ENCODE assay signal across 8 cellular contexts in the genomic region with DNA sequence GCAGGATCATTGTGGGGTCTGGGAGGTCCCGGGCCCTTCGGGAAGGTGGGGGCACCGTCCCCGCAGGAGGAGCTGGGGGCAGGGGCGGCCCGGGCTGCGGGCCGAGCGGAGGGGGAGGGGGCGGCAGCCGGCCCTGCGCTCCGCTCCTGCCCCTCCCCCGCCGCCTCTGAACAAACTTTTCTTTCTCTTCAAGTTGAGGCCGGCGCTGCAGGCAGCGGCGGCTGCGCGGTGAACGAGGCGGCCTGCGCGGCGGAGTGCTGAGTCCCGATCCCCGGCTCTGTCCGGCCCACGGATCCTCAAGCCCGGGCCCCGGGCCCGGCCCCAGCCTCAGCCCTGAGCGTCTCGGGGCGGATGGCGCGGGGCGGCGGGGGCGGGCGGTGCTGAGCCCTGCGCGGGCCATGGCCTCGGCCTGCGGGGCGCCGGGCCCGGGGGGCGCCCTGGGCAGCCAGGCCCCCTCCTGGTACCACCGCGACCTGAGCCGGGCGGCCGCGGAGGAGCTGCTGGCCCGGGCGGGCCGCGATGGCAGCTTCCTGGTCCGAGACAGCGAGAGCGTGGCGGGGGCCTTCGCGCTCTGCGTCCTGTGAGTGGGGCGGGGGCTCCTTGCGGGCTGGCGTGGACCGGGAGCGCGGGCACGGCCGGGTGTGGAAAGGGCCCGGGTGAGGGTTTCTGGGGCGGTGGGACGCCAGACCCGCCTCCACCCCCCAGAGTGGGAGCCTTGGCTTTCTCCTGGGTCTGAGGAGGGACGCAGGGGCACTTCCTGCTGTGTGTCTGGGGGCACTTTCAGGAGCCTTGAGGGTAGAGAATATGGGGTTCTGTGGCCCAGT. TPM values are rescaled to one million over a fixed set of nuclear protein-coding genes. Genes with fewer than 3 reads are reported as not detected.
DNase-seq lines count a peak whose midpoint lies in the region; ATAC-seq and TF ChIP-seq lines count a peak whose summit lies in the region.

A gene with protein sequence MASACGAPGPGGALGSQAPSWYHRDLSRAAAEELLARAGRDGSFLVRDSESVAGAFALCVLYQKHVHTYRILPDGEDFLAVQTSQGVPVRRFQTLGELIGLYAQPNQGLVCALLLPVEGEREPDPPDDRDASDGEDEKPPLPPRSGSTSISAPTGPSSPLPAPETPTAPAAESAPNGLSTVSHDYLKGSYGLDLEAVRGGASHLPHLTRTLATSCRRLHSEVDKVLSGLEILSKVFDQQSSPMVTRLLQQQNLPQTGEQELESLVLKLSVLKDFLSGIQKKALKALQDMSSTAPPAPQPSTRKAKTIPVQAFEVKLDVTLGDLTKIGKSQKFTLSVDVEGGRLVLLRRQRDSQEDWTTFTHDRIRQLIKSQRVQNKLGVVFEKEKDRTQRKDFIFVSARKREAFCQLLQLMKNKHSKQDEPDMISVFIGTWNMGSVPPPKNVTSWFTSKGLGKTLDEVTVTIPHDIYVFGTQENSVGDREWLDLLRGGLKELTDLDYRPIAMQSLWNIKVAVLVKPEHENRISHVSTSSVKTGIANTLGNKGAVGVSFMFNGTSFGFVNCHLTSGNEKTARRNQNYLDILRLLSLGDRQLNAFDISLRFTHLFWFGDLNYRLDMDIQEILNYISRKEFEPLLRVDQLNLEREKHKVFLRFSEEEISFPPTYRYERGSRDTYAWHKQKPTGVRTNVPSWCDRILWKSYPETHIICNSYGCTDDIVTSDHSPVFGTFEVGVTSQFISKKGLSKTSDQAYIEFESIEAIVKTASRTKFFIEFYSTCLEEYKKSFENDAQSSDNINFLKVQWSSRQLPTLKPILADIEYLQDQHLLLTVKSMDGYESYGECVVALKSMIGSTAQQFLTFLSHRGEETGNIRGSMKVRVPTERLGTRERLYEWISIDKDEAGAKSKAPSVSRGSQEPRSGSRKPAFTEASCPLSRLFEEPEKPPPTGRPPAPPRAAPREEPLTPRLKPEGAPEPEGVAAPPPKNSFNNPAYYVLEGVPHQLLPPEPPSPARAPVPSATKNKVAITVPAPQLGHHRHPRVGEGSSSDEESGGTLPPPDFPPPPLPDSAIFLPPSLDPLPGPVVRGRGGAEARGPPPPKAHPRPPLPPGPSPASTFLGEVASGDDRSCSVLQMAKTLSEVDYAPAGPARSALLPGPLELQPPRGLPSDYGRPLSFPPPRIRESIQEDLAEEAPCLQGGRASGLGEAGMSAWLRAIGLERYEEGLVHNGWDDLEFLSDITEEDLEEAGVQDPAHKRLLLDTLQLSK (plus strand): TSS at position 181 of the 824 bp plus-strand sequence. CDS start 218 bp downstream, at position 399.

- H3K36me3 Mint-ChIP-seq in activated CD8-positive, alpha-beta T cell treated with anti-CD3 and anti-CD28 coated beads for 36 hours (ENCODE audit: low read depth), result no peaks in the 10 kb centered on the region

- H3K9me3 Mint-ChIP-seq in activated CD8-positive, alpha-beta T cell treated with anti-CD3 and anti-CD28 coated beads for 36 hours, result no peaks in the 10 kb centered on the region

- H3K27ac ChIP-seq in HL-60 (replicated peaks), result peak within 1 kb of the TSS; percentile 91
- H3K27ac ChIP-seq in epithelial cell of prostate, result peak within 1 kb of the TSS; percentile 83
- H3K27ac ChIP-seq in suprapubic skin, result peak within 1 kb of the TSS; percentile 93

- peak within 1 kb of the TSS; percentile 94 for H3K27ac Mint-ChIP-seq in activated CD8-positive, alpha-beta T cell treated with anti-CD3 and anti-CD28 coated beads for 36 hours

- TF ChIP-seq CTCF in HL-60 (IDR thresholded peaks at IDR 0.05; ENCODE audit: insufficient read depth, low read length) (no peak), suprapubic skin (IDR thresholded peaks at IDR 0.05) (no peak)
- no peak for TF ChIP-seq CTCF in activated CD8-positive, alpha-beta T cell treated with anti-CD3 and anti-CD28 coated beads for 36 hours (IDR thresholded peaks at IDR 0.05)

- TF ChIP-seq EP300 in suprapubic skin (IDR thresholded peaks at IDR 0.05), result no peak

- H3K9me3 ChIP-seq in suprapubic skin, result no peaks in the 10 kb centered on the region

- H3K36me3 ChIP-seq in suprapubic skin, result peaks cover 19% of the 10 kb centered on the region

- DNase-seq in CD1c-positive myeloid dendritic cell (ENCODE audit: extremely low spot score) (peak; percentile 36), HL-60 (ENCODE audit: low read depth in 1 of 2, low spot score in 1 of 2) (peak in 1 of 2 experiments; percentile 39), epithelial cell of prostate (ENCODE audit: low read depth, low spot score) (no peak), mucosa of gallbladder (ENCODE audit: low spot score) (no peak), suprapubic skin (ENCODE audit: low spot score in 2 of 2) (peak in 1 of 2 donors; percentile 70)
- DNase-seq in activated CD8-positive, alpha-beta T cell treated with anti-CD3 and anti-CD28 coated beads for 36 hours, result peak; percentile 57

- H3K4me3 Mint-ChIP-seq in activated CD8-positive, alpha-beta T cell treated with anti-CD3 and anti-CD28 coated beads for 36 hours, result peak within 1 kb of the TSS; percentile 95

- no peaks in the 10 kb centered on the region for H3K27me3 Mint-ChIP-seq in activated CD8-positive, alpha-beta T cell treated with anti-CD3 and anti-CD28 coated beads for 36 hours

- POLR2A ChIA-PET in activated CD8-positive, alpha-beta T cell treated with anti-CD3 and anti-CD28 coated beads for 36 hours (lab: Charles Lee), result interaction anchor here (1.0 to 3.3 kb wide), 4 partner anchors 9 to 296 kb away, joined by 3 to 17 read pairs (median 4); partner anchors contain the start of genes RNF121 and XNDC1N

- peaks cover 44% of the 10 kb centered on the region for H3K4me1 ChIP-seq in suprapubic skin

- H3K4me1 Mint-ChIP-seq in activated CD8-positive, alpha-beta T cell treated with anti-CD3 and anti-CD28 coated beads for 36 hours (ENCODE audit: low read depth), result peaks cover 25% of the 10 kb centered on the region

- H3K27me3 ChIP-seq in HL-60 (ENCODE audit: insufficient read depth, poor library complexity, severe bottlenecking) (no peaks in the 10 kb centered on the region), suprapubic skin (no peaks in the 10 kb centered on the region)

- WGBS in suprapubic skin, result 0% methylated on average over 4 of the region's 80 CpGs

- CTCF ChIA-PET in activated CD8-positive, alpha-beta T cell treated with anti-CD3 and anti-CD28 coated beads for 36 hours (lab: Charles Lee), result interaction anchor here (1.1 to 3.3 kb wide), 3 partner anchors 12 to 210 kb away, joined by 3 to 23 read pairs (median 7); partner anchors contain the start of gene CLPB

- no peak for ATAC-seq in activated CD8-positive, alpha-beta T cell treated with anti-CD3 and anti-CD28 coated beads for 36 hours
- ATAC-seq in GM21515 (IDR thresholded peaks at IDR 0.05; ENCODE audit: unreplicated experiment), result no peak
- no peak for ATAC-seq in HG03045 (IDR thresholded peaks at IDR 0.05; ENCODE audit: unreplicated experiment)

- no peak for TF ChIP-seq POLR2A in suprapubic skin (IDR thresholded peaks at IDR 0.05)

- intact Hi-C loops in activated CD8-positive, alpha-beta T cell treated with anti-CD3 and anti-CD28 coated beads for 36 hours (cut with micrococcal nuclease), result no loop called here

- peak within 1 kb of the TSS; percentile 75 for H3K4me3 ChIP-seq in HL-60 (replicated peaks; ENCODE audit: insufficient read depth, low read length)
- H3K4me3 ChIP-seq in suprapubic skin, result peak within 1 kb of the TSS; percentile 77

RNA-seq across cellular contexts. Expression of the gene that starts here (rescaled TPM):
- total RNA-seq in activated CD8-positive, alpha-beta T cell treated with anti-CD3 and anti-CD28 coated beads for 36 hours, result 10 to 100 TPM; 75.9 to 78.4 TPM
- total RNA-seq in mucosa of gallbladder, result 225 TPM
- total RNA-seq in suprapubic skin, result 100 to 1,000 TPM in 1 of 4 donors, 10 to 100 TPM in 3; 31.0 to 102 (median 63.1) TPM

Comparison
In these comparisons a context has a peak if more than half of its experiments do, and no peak if none do; other contexts are left out.
1. DNase-seq: peak in CD1c-positive myeloid dendritic cell (single experiment) and activated CD8-positive, alpha-beta T cell treated with anti-CD3 and anti-CD28 coated beads for 36 hours (single experiment); none in epithelial cell of prostate (single experiment) and mucosa of gallbladder (single experiment).
2. Peak in every context shown above with its lines, with median percentiles within 50 percentile points of each other: H3K27ac ChIP-seq.